ENCODE assay signal across 8 cellular contexts in the genomic region with DNA sequence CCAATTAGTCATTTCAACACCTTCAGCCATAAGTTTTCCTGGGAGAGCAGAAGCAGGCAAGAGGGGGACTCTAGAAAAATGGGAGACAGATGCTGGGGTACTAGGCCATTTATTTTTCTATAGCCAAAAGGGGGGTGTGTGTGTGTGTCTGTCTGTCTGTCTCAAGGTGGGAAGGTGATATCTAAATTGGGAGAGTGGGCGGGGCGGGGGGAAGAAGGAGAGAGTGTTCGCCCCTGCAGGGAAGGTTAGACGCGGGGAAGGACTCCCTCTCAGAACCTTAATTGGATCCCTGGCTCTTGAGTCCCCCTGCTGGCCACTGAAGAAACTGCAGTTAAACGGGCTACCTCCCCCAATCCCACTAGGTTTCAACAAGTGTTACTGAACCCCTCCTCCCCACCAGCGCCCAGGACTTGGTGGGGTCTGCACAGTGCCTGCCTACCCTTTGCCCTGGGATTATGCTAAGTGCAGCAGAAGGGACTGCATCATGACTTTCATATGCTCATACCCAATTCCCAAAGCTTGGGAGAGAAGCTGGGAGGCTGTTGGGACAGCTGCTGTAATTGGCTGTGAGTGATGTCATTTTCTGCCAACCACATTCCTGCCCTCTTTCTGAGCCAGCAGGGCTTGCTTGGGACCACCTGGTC. TPM values are rescaled to one million over a fixed set of nuclear protein-coding genes. Genes with fewer than 3 reads are reported as not detected.
DNase-seq lines count a peak whose midpoint lies in the region; ATAC-seq and TF ChIP-seq lines count a peak whose summit lies in the region.

No MANE protein-coding gene starts in this region.

- CTCF ChIA-PET in HEK293T (lab: Yijun Ruan, JAX): interaction anchor here (0.6 to 1.3 kb wide), 4 partner anchors 11 to 224 kb away, joined by 3 to 5 read pairs (median 4); no protein-coding TSS in a partner anchor

- ATAC-seq in naive B cell (ENCODE audit: low read depth in 2 of 2): peak; percentile 76 to 88
- ATAC-seq in HG02970 (IDR thresholded peaks at IDR 0.05; ENCODE audit: low FRiP score, unreplicated experiment): no peak

- H3K9ac ChIP-seq in NT2/D1 (ENCODE audit: insufficient read length, low read depth): no peak overlapping the region

- DNase-seq in HEK293T (ENCODE audit: extremely low spot score) (peak; percentile 85), NT2/D1 (ENCODE audit: low read depth, low spot score) (peak; percentile 33), epidermal melanocyte (ENCODE audit: insufficient read length, low spot score) (peak; percentile 86), naive B cell (peak; percentile 71)
- DNase-seq in activated CD8-positive, alpha-beta memory T cell treated with anti-CD3 and anti-CD28 coated beads, Interleukin-2, amount 50 U/mL, for 1 hour (ENCODE audit: extremely low read depth): peak; percentile 42
- DNase-seq in stimulated activated CD8-positive, alpha-beta memory T cell treated with anti-CD3 and anti-CD28 coated beads, Interleukin-7, amount 100 ng/mL, for 48 hours (ENCODE audit: extremely low read depth in 1 of 2, low read depth in 1 of 2): peak; percentile 43 to 50

- peaks cover 14% of the 10 kb centered on the region for H3K4me1 ChIP-seq in NT2/D1 (ENCODE audit: insufficient read depth, insufficient read length)

- TF ChIP-seq CTCF in C4-2B (conservative IDR thresholded peaks at IDR 0.05): peak; percentile 91

- H3K36me3 ChIP-seq in NT2/D1 (ENCODE audit: insufficient read depth, insufficient read length, low read length): peaks cover 26% of the 10 kb centered on the region

- H3K27me3 ChIP-seq in NT2/D1 (ENCODE audit: insufficient read depth, insufficient read length): peaks cover 31% of the 10 kb centered on the region

- no peak overlapping the region for H3K27ac ChIP-seq in C4-2B

- no peak overlapping the region for H3K4me3 ChIP-seq in NT2/D1 (ENCODE audit: insufficient read length, low read depth)

- no peaks in the 10 kb centered on the region for H3K9me3 ChIP-seq in NT2/D1 (ENCODE audit: insufficient read depth, low read length)

- peak overlapping the region in 1 of 6 donors; percentile 20 for H3K27ac Mint-ChIP-seq in naive B cell

- no peaks in the 10 kb centered on the region for H3K9me3 Mint-ChIP-seq in naive B cell

- no peak overlapping the region for H3K4me3 Mint-ChIP-seq in naive B cell

- peaks cover 0 to 9% of the 10 kb centered on the region in 2 donors for H3K36me3 Mint-ChIP-seq in naive B cell

- H3K27me3 Mint-ChIP-seq in naive B cell: no peaks in the 10 kb centered on the region

- peaks cover 0 to 9% (median 8%) of the 10 kb centered on the region in 3 donors for H3K4me1 Mint-ChIP-seq in naive B cell

- POLR2A ChIA-PET in HEK293T (lab: Yijun Ruan, JAX): no interaction called here

TF ChIP-seq in HEK293T, 16 proteins besides CTCF, POLR2A, EP300 and RAD21:
- TF ChIP-seq SP1 (IDR thresholded peaks at IDR 0.05) (no peak), HDGF (IDR thresholded peaks at IDR 0.05; ENCODE audit: borderline replicate concordance) (0 out of 2 replicates have a peak, but pooled peaks have one; percentile 64), FOXA1 (IDR thresholded peaks at IDR 0.05) (no peak)
- TF ChIP-seq, protein P1, sequence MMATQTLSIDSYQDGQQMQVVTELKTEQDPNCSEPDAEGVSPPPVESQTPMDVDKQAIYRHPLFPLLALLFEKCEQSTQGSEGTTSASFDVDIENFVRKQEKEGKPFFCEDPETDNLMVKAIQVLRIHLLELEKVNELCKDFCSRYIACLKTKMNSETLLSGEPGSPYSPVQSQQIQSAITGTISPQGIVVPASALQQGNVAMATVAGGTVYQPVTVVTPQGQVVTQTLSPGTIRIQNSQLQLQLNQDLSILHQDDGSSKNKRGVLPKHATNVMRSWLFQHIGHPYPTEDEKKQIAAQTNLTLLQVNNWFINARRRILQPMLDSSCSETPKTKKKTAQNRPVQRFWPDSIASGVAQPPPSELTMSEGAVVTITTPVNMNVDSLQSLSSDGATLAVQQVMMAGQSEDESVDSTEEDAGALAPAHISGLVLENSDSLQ (IDR thresholded peaks at IDR 0.05): peak; percentile 37; the same call in 1 of the 2 replicates

RNA-seq across cellular contexts. Expression of a gene that starts 45.8 kb away (rescaled TPM):
- 1 to 10 TPM in 5 of 6 donors, under 1 TPM in 1; 0.55 to 4.7 (median 2.2) TPM for polyA plus RNA-seq in naive B cell (ENCODE audit: low read depth in 6 of 6)

RNA-seq across cellular contexts. Expression of a gene that starts 46.3 kb away (rescaled TPM):
- polyA plus RNA-seq in naive B cell (ENCODE audit: low read depth in 6 of 6): not detected

Comparison
In these comparisons a context has a peak if more than half of its experiments do, and no peak if none do; other contexts are left out.
1. DNase-seq: peak in every context shown above with its lines; median percentile 86 in epidermal melanocyte; 85 in HEK293T; 71 in naive B cell; 46 in stimulated activated CD8-positive, alpha-beta memory T cell treated with anti-CD3 and anti-CD28 coated beads, Interleukin-7, amount 100 ng/mL, for 48 hours; 42 in activated CD8-positive, alpha-beta memory T cell treated with anti-CD3 and anti-CD28 coated beads, Interleukin-2, amount 50 U/mL, for 1 hour; 33 in NT2/D1.